29 cellular contexts compared by ENCODE assay signal in genomic region chr7:42714361-42714760, GRCh38.
"Had no signal": no experiment of that assay in that cellular context is flagged by ENCODE, and none has a peak within 500 bp of the region (broad histone marks: within the 10 kb centered on the region; RNA-seq: fewer than 3 reads in every experiment).

No MANE protein-coding gene starts in this region.

- H3K9me3 ChIP-seq: ovary, right lobe of liver, sigmoid colon, suprapubic skin, testis, tibial artery, transverse colon, vagina had no signal

- ATAC-seq: natural killer cell; psoas muscle; right cardiac atrium; right lobe of liver; stimulated activated memory B cell treated with anti-CD40 and anti-IgM and Interleukin-4, amounts not matched to agents 10 μg/mL and 1 μg/mL and 100 μg/mL, for 72 hours; stimulated activated naive CD8-positive, alpha-beta T cell treated with anti-CD3 and anti-CD28 coated beads, Interleukin-15, amount 100 ng/mL, for 72 hours; stimulated activated naive CD8-positive, alpha-beta T cell treated with anti-CD3 and anti-CD28 coated beads, Interleukin-15, Interleukin-2, amounts not matched to agents 100 U/mL and 50 U/mL, for 24 hours; upper lobe of right lung had no signal

- DNase-seq: natural killer cell; occipital lobe; ovary; posterior cingulate gyrus; psoas muscle; right cardiac atrium; right lobe of liver; sigmoid colon; spleen; stimulated activated CD4-positive, alpha-beta T cell treated with anti-CD3 and anti-CD28 coated beads, Interleukin-12 subunit alpha, Interleukin-12 subunit beta, amount 100 ng/mL, for 4 hours; stimulated activated CD4-positive, alpha-beta T cell treated with anti-CD3 and anti-CD28 coated beads, Interleukin-1b, Interleukin-23, amount 100 ng/mL, for 48 hours; stimulated activated CD4-positive, alpha-beta T cell treated with anti-CD3 and anti-CD28 coated beads, Interleukin-4, amount 100 ng/mL, for 1 hour; stimulated activated CD4-positive, alpha-beta T cell treated with anti-CD3 and anti-CD28 coated beads, Interleukin-4, amount 100 ng/mL, for 4 hours; stimulated activated CD8-positive, alpha-beta memory T cell treated with anti-CD3 and anti-CD28 coated beads, Interleukin-4, amount 100 ng/mL, for 48 hours; stimulated activated naive CD4-positive, alpha-beta T cell; stimulated activated naive CD8-positive, alpha-beta T cell treated with anti-CD3 and anti-CD28 coated beads, Interleukin-15, amount 100 ng/mL, for 72 hours; stimulated activated naive CD8-positive, alpha-beta T cell treated with anti-CD3 and anti-CD28 coated beads, Interleukin-15, Interleukin-2, amounts not matched to agents 100 U/mL and 50 U/mL, for 24 hours; substantia nigra; testis; tibial artery; transverse colon; upper lobe of right lung had no signal

- H3K27ac ChIP-seq: neural progenitor cell, ovary, parathyroid adenoma, psoas muscle, right lobe of liver, sigmoid colon, skin epidermis, spleen, suprapubic skin, testis, tibial artery, transverse colon, upper lobe of right lung, vagina had no signal

- H3K4me3 ChIP-seq: neural progenitor cell, ovary, psoas muscle, right lobe of liver, sigmoid colon, skin epidermis, smooth muscle cell, spleen, suprapubic skin, testis, tibial artery, transverse colon, upper lobe of right lung, vagina had no signal

- H3K4me1 ChIP-seq: neural progenitor cell, parathyroid adenoma, psoas muscle, right lobe of liver, sigmoid colon, spleen, suprapubic skin, testis, tibial artery, transverse colon, upper lobe of right lung, vagina had no signal

- H3K36me3 ChIP-seq: neural progenitor cell, ovary, right lobe of liver, sigmoid colon, spleen, suprapubic skin, tibial artery, transverse colon, upper lobe of right lung, vagina had no signal

- H3K27me3 ChIP-seq: neural progenitor cell, ovary, right lobe of liver, sigmoid colon, spleen, suprapubic skin, testis, tibial artery, transverse colon, upper lobe of right lung, vagina had no signal
